9 cellular contexts compared by ENCODE assay signal in genomic region chr7:118185163-118185860, GRCh38. TPM values are rescaled to one million over a fixed set of nuclear protein-coding genes. Genes with fewer than 3 reads are reported as not detected.
A peak's percentile ranks its signal among the peaks of the same experiment; 100 is the strongest.
DNase-seq lines count a peak whose midpoint lies in the region; ATAC-seq and TF ChIP-seq lines count a peak whose summit lies in the region.
"Had no signal": no experiment of that assay in that cellular context is flagged by ENCODE, and none has a peak within 500 bp of the region (broad histone marks: within the 10 kb centered on the region; RNA-seq: fewer than 3 reads in every experiment).

No MANE protein-coding gene starts in this region.

- intact Hi-C loops in Caco-2 (cut with micrococcal nuclease; ENCODE audit: unreplicated experiment) (loop anchor here (10.0 kb wide), 1 partner anchor 791 kb away; no protein-coding TSS in a partner anchor), colonic mucosa (cut with DNase I) (no loop called here)

- no TSS peak for BruUV-seq in Caco-2 (replicated peaks; lab: Mats Ljungman, UMichigan)

- H3K9me3 Mint-ChIP-seq in Caco-2 (ENCODE audit: unreplicated experiment) (no peaks in the 10 kb centered on the region), neural crest cell (no peaks in the 10 kb centered on the region)

- no peaks in the 10 kb centered on the region for H3K27me3 Mint-ChIP-seq in Caco-2 (ENCODE audit: insufficient read depth, unreplicated experiment)
- H3K27me3 Mint-ChIP-seq in neural crest cell (ENCODE audit: low read depth) = no peaks in the 10 kb centered on the region

- H3K9ac ChIP-seq in colonic mucosa (ENCODE audit: low read depth in 2 of 2, low read length in 2 of 2) = peak overlapping the region in 1 of 2 donors; percentile 91

- H3K27me3 ChIP-seq in Caco-2 (replicated peaks; ENCODE audit: control insufficient read depth, insufficient read depth, low read length) = no peaks in the 10 kb centered on the region
- no peaks in the 10 kb centered on the region for H3K27me3 ChIP-seq in colonic mucosa

- H3K4me3 ChIP-seq in Caco-2 (ENCODE audit: low read depth, low read length) (peak overlapping the region; percentile 18), colonic mucosa (peak overlapping the region; percentile 83)

- POLR2A ChIA-PET in Caco-2 (lab: Charles Lee) = no interaction called here

- H3K27ac Mint-ChIP-seq in Caco-2 (ENCODE audit: unreplicated experiment) (peak overlapping the region; percentile 50), neural crest cell (ENCODE audit: unreplicated experiment) (peak overlapping the region; percentile 21)

- no peaks in the 10 kb centered on the region for H3K9me3 ChIP-seq in Caco-2
- H3K9me3 ChIP-seq in colonic mucosa = no peaks in the 10 kb centered on the region

- CTCF ChIA-PET in Caco-2 (lab: Charles Lee) = no interaction called here

- ATAC-seq in GM21723 (IDR thresholded peaks at IDR 0.05; ENCODE audit: unreplicated experiment) = no peak

- H3K4me3 Mint-ChIP-seq in Caco-2 (ENCODE audit: unreplicated experiment) (peak overlapping the region; percentile 89), neural crest cell (peak overlapping the region; percentile 94)

- no peak overlapping the region for H3K27ac ChIP-seq in colonic mucosa

- TF ChIP-seq CTCF in Caco-2 (IDR thresholded peaks at IDR 0.05; ENCODE audit: insufficient read depth in 1 of 2, low read depth in 1 of 2, low read length in 1 of 2, severe bottlenecking in 1 of 2, unreplicated experiment in 1 of 2) (no peak), colonic mucosa (IDR thresholded peaks at IDR 0.05) (no peak), neural crest cell (conservative IDR thresholded peaks at IDR 0.05) (no peak)

- H3K4me1 Mint-ChIP-seq in Caco-2 (ENCODE audit: low read depth, unreplicated experiment) = peaks cover 12% of the 10 kb centered on the region
- H3K4me1 Mint-ChIP-seq in neural crest cell = peaks cover 41% of the 10 kb centered on the region

- H3K4me1 ChIP-seq in Caco-2 (peaks cover 8% of the 10 kb centered on the region; the same call in 1 of the 2 replicates), colonic mucosa (peaks cover 15% of the 10 kb centered on the region)

- no peak for DNase-seq in Caco-2
- DNase-seq in M059J (ENCODE audit: low read depth) = peak; percentile 11
- DNase-seq in colonic mucosa = no peak
- no peak for DNase-seq in neural crest cell (ENCODE audit: low read depth, low spot score)
- no peak for DNase-seq in SHP77 treated with DMSO at 0.1 percent for 48 hours (lab: John Stamatoyannopoulos, UW)
- no peak for DNase-seq in iPS-NIHi11 (ENCODE audit: low spot score)
- no peak for DNase-seq in RPMI8226
- DNase-seq: stimulated activated naive CD4-positive, alpha-beta T cell treated with Interleukin-2 at 50 U/mL for 16 hours had no signal

- peaks cover 48% of the 10 kb centered on the region for H3K36me3 Mint-ChIP-seq in Caco-2 (ENCODE audit: insufficient read depth, unreplicated experiment)
- H3K36me3 Mint-ChIP-seq in neural crest cell (ENCODE audit: low read depth) = peaks cover 10% of the 10 kb centered on the region

- H3K36me3 ChIP-seq in Caco-2 (ENCODE audit: control insufficient read depth, insufficient read depth, low read length) = no peaks in the 10 kb centered on the region
- H3K36me3 ChIP-seq in colonic mucosa = no peaks in the 10 kb centered on the region

RNA-seq across cellular contexts. Expression of gene LSM8, which starts 1.3 kb away (rescaled TPM):
- total RNA-seq in Caco-2 (2022) (47.4 and 50.4 TPM in 2 replicates), colonic mucosa (10 to 100 TPM; 28.0 to 28.4 TPM), neural crest cell (49.9 and 50.0 TPM in 2 replicates)
- total RNA-seq in M059J (2014; rRNA removed; shearing (Covaris generic)) = 77.6 and 104 TPM in 2 replicates

RNA-seq across cellular contexts. Expression of gene ANKRD7, which starts 39.2 kb away (rescaled TPM):
- total RNA-seq in Caco-2 (2022) (not detected in 2 replicates), colonic mucosa (not detected), neural crest cell (not detected in 2 replicates)
- total RNA-seq in M059J (2014; rRNA removed; shearing (Covaris generic)) = 2.2 and 2.4 TPM in 2 replicates
